In the genomic region with DNA sequence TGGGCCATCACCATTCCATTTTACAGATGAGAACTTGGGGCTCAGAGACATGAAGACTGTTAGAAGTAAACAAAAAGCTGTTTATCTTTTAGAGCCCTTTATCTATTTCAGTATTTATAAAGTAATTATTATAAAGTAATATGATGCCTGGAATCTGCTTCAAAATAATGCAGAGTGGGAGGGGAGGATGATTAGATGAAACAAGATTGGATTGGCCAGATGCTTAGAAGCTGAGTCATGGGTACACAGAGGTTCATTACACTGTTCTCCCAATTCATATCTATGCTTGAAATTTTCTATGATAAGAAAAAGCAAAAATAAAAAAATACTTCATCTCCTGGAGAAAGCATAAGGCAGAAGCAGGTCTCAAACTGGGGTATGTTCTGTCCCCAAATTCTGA, we compare ENCODE assay signal across 10 cellular contexts. TPM values are rescaled to one million over a fixed set of nuclear protein-coding genes. Genes with fewer than 3 reads are reported as not detected.
DNase-seq lines count a peak whose midpoint lies in the region; ATAC-seq, FAIRE-seq and TF ChIP-seq lines count a peak whose summit lies in the region.
"Had no signal": no experiment of that assay in that cellular context is flagged by ENCODE, and none has a peak within 500 bp of the region (broad histone marks: within the 10 kb centered on the region; RNA-seq: fewer than 3 reads in every experiment).

No MANE protein-coding gene starts in this region.

- FAIRE-seq in astrocyte (lab: Jason Lieb, UNC), result no peak

- H3K9me3 ChIP-seq in breast epithelium, result no peaks in the 10 kb centered on the region
- H3K9me3 ChIP-seq in astrocyte (ENCODE audit: insufficient read depth, low read depth, low read length), result no peaks in the 10 kb centered on the region
- no peaks in the 10 kb centered on the region for H3K9me3 ChIP-seq in upper lobe of right lung

- H3K4me3 ChIP-seq in breast epithelium, result no peak overlapping the region
- H3K4me3 ChIP-seq in astrocyte (ENCODE audit: insufficient read depth, low read depth, low read length), result peak overlapping the region; percentile 27
- H3K4me3 ChIP-seq in upper lobe of right lung, result no peak overlapping the region

- TF ChIP-seq CTCF in MCF 10A (IDR thresholded peaks at IDR 0.05; ENCODE audit: unreplicated experiment), result no peak
- no peak for TF ChIP-seq CTCF in breast epithelium (IDR thresholded peaks at IDR 0.05)
- no peak for TF ChIP-seq CTCF in astrocyte (IDR thresholded peaks at IDR 0.05; ENCODE audit: insufficient read depth, low read depth, low read length)
- TF ChIP-seq CTCF in upper lobe of right lung (IDR thresholded peaks at IDR 0.05), result no peak

- H3K9ac ChIP-seq in astrocyte (ENCODE audit: low read length), result no peak overlapping the region

- DNase-seq in MCF 10A (ENCODE audit: unreplicated experiment), result peak; percentile 24
- DNase-seq in breast epithelium (ENCODE audit: low spot score in 2 of 2), result no peak
- DNase-seq in astrocyte (ENCODE audit: low read depth), result peak; percentile 58
- DNase-seq in kidney glomerular epithelial cell (lab: John Stamatoyannopoulos, UW), result peak; percentile 32
- no peak for DNase-seq in upper lobe of right lung
- no peak for DNase-seq in SIG-M5 treated with dmso at 0.1 percent for 504 hours (lab: John Stamatoyannopoulos, UW; ENCODE audit: unreplicated experiment)
- DNase-seq in midbrain (lab: John Stamatoyannopoulos, UW), result no peak
- no peak for DNase-seq in SK-N-DZ (ENCODE audit: low spot score)
- DNase-seq: cortex of kidney had no signal

- BruUV-seq in MCF 10A (replicated peaks; lab: Mats Ljungman, UMichigan), result no TSS peak

- CTCF ChIA-PET in MCF 10A (lab: Yijun Ruan, JAX), result interaction anchor here (0.6 to 1.3 kb wide), 5 partner anchors 20 to 665 kb away, joined by 3 to 6 read pairs (median 4); no protein-coding TSS in a partner anchor

- peaks cover 4% of the 10 kb centered on the region for H4K20me1 ChIP-seq in astrocyte (ENCODE audit: insufficient read depth, low read length)

- peaks cover 68% of the 10 kb centered on the region for H3K79me2 ChIP-seq in astrocyte (ENCODE audit: insufficient read depth, low read length)

- H3K27me3 ChIP-seq in breast epithelium (no peaks in the 10 kb centered on the region), astrocyte (ENCODE audit: insufficient read depth, low read length) (no peaks in the 10 kb centered on the region), upper lobe of right lung (no peaks in the 10 kb centered on the region)

- H3K36me3 ChIP-seq in breast epithelium, result no peaks in the 10 kb centered on the region
- no peaks in the 10 kb centered on the region for H3K36me3 ChIP-seq in astrocyte (ENCODE audit: insufficient read depth, low read length)
- no peaks in the 10 kb centered on the region for H3K36me3 ChIP-seq in upper lobe of right lung

- peaks cover 0 to 7% of the 10 kb centered on the region in 2 donors for H3K4me1 ChIP-seq in breast epithelium
- peaks cover 40% of the 10 kb centered on the region for H3K4me1 ChIP-seq in astrocyte (ENCODE audit: insufficient read depth, low read length)
- H3K4me1 ChIP-seq in upper lobe of right lung, result peaks cover 37% of the 10 kb centered on the region

- no peak for TF ChIP-seq POLR2A in breast epithelium (IDR thresholded peaks at IDR 0.05)

- H3K36me3 Mint-ChIP-seq in MCF 10A (ENCODE audit: insufficient read depth, unreplicated experiment), result no peaks in the 10 kb centered on the region
- H3K36me3 Mint-ChIP-seq in astrocyte (ENCODE audit: low read depth, unreplicated experiment), result peaks cover 2% of the 10 kb centered on the region

- H3K27ac ChIP-seq in breast epithelium, result peak overlapping the region in 1 of 2 donors; percentile 4
- H3K27ac ChIP-seq in astrocyte (ENCODE audit: low read depth, low read length), result peak overlapping the region; percentile 55
- peak overlapping the region; percentile 72 for H3K27ac ChIP-seq in upper lobe of right lung

- H3K27me3 Mint-ChIP-seq in MCF 10A (ENCODE audit: insufficient read depth, unreplicated experiment) (no peaks in the 10 kb centered on the region), astrocyte (ENCODE audit: low read depth, unreplicated experiment) (no peaks in the 10 kb centered on the region)

- H3K4me1 Mint-ChIP-seq in MCF 10A (ENCODE audit: insufficient read depth, unreplicated experiment), result peaks cover 44% of the 10 kb centered on the region
- peaks cover 56% of the 10 kb centered on the region for H3K4me1 Mint-ChIP-seq in astrocyte (ENCODE audit: low read depth, unreplicated experiment)

- intact Hi-C loops in MCF 10A (cut with micrococcal nuclease) (no loop called here), breast epithelium (cut with DNase I; ENCODE audit: low total_unique reads) (no loop called here), upper lobe of right lung (cut with DNase I) (no loop called here)

- no peak overlapping the region for H2AFZ ChIP-seq in astrocyte (ENCODE audit: low read depth, low read length)

- H3K4me3 Mint-ChIP-seq in MCF 10A (ENCODE audit: unreplicated experiment), result no peak overlapping the region
- H3K4me3 Mint-ChIP-seq in astrocyte (ENCODE audit: unreplicated experiment), result no peak overlapping the region
- H3K4me3 Mint-ChIP-seq: T-helper 2 cell treated with Interferon-gamma antibody and Interleukin-4, amounts not matched to agents 5 μg/mL and 100 μg/mL, for 36 hours had no signal

- ATAC-seq in upper lobe of right lung, result peak; percentile 49

- no peaks in the 10 kb centered on the region for H3K9me3 Mint-ChIP-seq in MCF 10A (ENCODE audit: unreplicated experiment)
- H3K9me3 Mint-ChIP-seq in astrocyte (ENCODE audit: unreplicated experiment), result no peaks in the 10 kb centered on the region
- H3K9me3 Mint-ChIP-seq: T-helper 2 cell treated with Interferon-gamma antibody and Interleukin-4, amounts not matched to agents 5 μg/mL and 100 μg/mL, for 36 hours had no signal

- H3K27ac Mint-ChIP-seq in MCF 10A (ENCODE audit: low read depth, unreplicated experiment) (peak overlapping the region; percentile 1), astrocyte (ENCODE audit: unreplicated experiment) (no peak overlapping the region)

- POLR2A ChIA-PET in MCF 10A (lab: Yijun Ruan, JAX), result interaction anchor here (1.0 to 2.8 kb wide), 4 partner anchors 15 to 30 kb away, joined by 3 to 18 read pairs (median 5); partner anchors contain the start of genes DRC3 and TOM1L2

- peak overlapping the region; percentile 72 for H3K4me2 ChIP-seq in astrocyte (ENCODE audit: low read length)

RNA-seq across cellular contexts. Expression of gene TOM1L2, which starts 29.4 kb away (rescaled TPM):
- 34.2 and 44.3 TPM in 2 replicates for total RNA-seq in MCF 10A (2022)
- 10 to 100 TPM; 32.3 to 39.1 (median 36.4) TPM for total RNA-seq in breast epithelium
- 50.3 and 54.4 TPM in 2 replicates for total RNA-seq in astrocyte
- 76.7 TPM for total RNA-seq in upper lobe of right lung
- polyA plus RNA-seq in SK-N-DZ (2014; cell fraction: cytosol; rRNA removed), result 67.5 and 118 TPM in 2 replicates
- 26.1 and 66.8 TPM in 2 replicates for polyA plus RNA-seq in SK-N-DZ (2014; cell fraction: nucleus; rRNA removed)

RNA-seq across cellular contexts. Expression of gene DRC3, which starts 29.8 kb away (rescaled TPM):
- total RNA-seq in MCF 10A (2022), result 2.3 and 3.1 TPM in 2 replicates
- total RNA-seq in breast epithelium, result 10 to 100 TPM in 2 of 3 donors, under 1 TPM in 1; 0.96 to 18.0 (median 10.5) TPM
- 0.43 and 1.1 TPM in 2 replicates for total RNA-seq in astrocyte
- 3.3 TPM for total RNA-seq in upper lobe of right lung
- 0.48 and 0.49 TPM in 2 replicates for polyA plus RNA-seq in SK-N-DZ (2014; cell fraction: cytosol; rRNA removed)
- polyA plus RNA-seq in SK-N-DZ (2014; cell fraction: nucleus; rRNA removed), result 2.9 and 4.0 TPM in 2 replicates

Comparison
In these comparisons a context has a peak if more than half of its experiments do, and no peak if none do; other contexts are left out.
1. DNase-seq: peak in MCF 10A (single experiment), astrocyte (single experiment) and kidney glomerular epithelial cell (single experiment); none in breast epithelium (0 of 2), upper lobe of right lung (single experiment), SIG-M5 treated with dmso at 0.1 percent for 504 hours (single experiment), midbrain (single experiment) and SK-N-DZ (single experiment).